15 cellular contexts compared by ENCODE assay signal in genomic region chr21:27001526-27001925, GRCh38. TPM values are rescaled to one million over a fixed set of nuclear protein-coding genes. Genes with fewer than 3 reads are reported as not detected.
DNase-seq lines count a peak whose midpoint lies in the region; ATAC-seq and TF ChIP-seq lines count a peak whose summit lies in the region.
"Had no signal": no experiment of that assay in that cellular context is flagged by ENCODE, and none has a peak within 500 bp of the region (broad histone marks: within the 10 kb centered on the region; RNA-seq: fewer than 3 reads in every experiment).

No MANE protein-coding gene starts in this region.

- H3K79me2 ChIP-seq in GM23248 (ENCODE audit: insufficient read depth) (no peaks in the 10 kb centered on the region), PC-9 (ENCODE audit: low read depth) (no peaks in the 10 kb centered on the region)

- CTCF ChIA-PET in PC-9 (lab: Charles Lee) = interaction anchor here (0.6 kb wide), 1 partner anchor 1906 kb away, joined by 3 read pairs; no protein-coding TSS in a partner anchor

- H3K9me2 ChIP-seq in GM23248 (ENCODE audit: insufficient read depth) (no peaks in the 10 kb centered on the region), PC-9 (ENCODE audit: insufficient read depth) (no peaks in the 10 kb centered on the region)

- H3K36me3 ChIP-seq in GM23248 (ENCODE audit: low read depth) (no peaks in the 10 kb centered on the region), PC-9 (ENCODE audit: low read depth) (no peaks in the 10 kb centered on the region)
- H3K36me3 ChIP-seq: BLaER1 had no signal

- no peaks in the 10 kb centered on the region for H3K27me3 ChIP-seq in GM23248 (replicated peaks; ENCODE audit: insufficient read depth)
- no peaks in the 10 kb centered on the region for H3K27me3 ChIP-seq in PC-9 (ENCODE audit: insufficient read depth, low read depth)
- H3K27me3 ChIP-seq: BLaER1 had no signal

- TF ChIP-seq CTCF in AG10803 (conservative IDR thresholded peaks at IDR 0.05; ENCODE audit: low read length) = no peak
- no peak for TF ChIP-seq CTCF in PC-9 (conservative IDR thresholded peaks at IDR 0.05)

- H3F3A ChIP-seq in GM23248 (ENCODE audit: insufficient read depth) (no peaks in the 10 kb centered on the region), PC-9 (ENCODE audit: insufficient read depth, low read depth) (no peaks in the 10 kb centered on the region)

- intact Hi-C loops in PC-9 (cut with micrococcal nuclease; ENCODE audit: unreplicated experiment) = no loop called here

- H3K4me3 ChIP-seq in AG10803 (ENCODE audit: low read length) = no peak overlapping the region
- no peak overlapping the region for H3K4me3 ChIP-seq in GM23248
- H3K4me3 ChIP-seq in PC-9 = no peak overlapping the region
- H3K4me3 ChIP-seq: BLaER1 had no signal

- H4K20me1 ChIP-seq in GM23248 (ENCODE audit: insufficient read depth) = no peaks in the 10 kb centered on the region
- no peaks in the 10 kb centered on the region for H4K20me1 ChIP-seq in PC-9 (ENCODE audit: insufficient read depth)
- H4K20me1 ChIP-seq: BLaER1 had no signal

- POLR2A ChIA-PET in PC-9 (lab: Charles Lee; ENCODE audit: unreplicated experiment) = no interaction called here

- H2AFZ ChIP-seq in GM23248 = 0 out of 2 replicates have a peak overlapping the region, but pooled peaks have one; percentile 3
- no peak overlapping the region for H2AFZ ChIP-seq in PC-9

- H3K27ac ChIP-seq in GM23248 (no peak overlapping the region), PC-9 (no peak overlapping the region)
- H3K27ac ChIP-seq: BLaER1 had no signal

- H3K9me3 ChIP-seq in GM23248 (ENCODE audit: low read depth) = no peaks in the 10 kb centered on the region
- H3K9me3 ChIP-seq in PC-9 (ENCODE audit: insufficient read depth, low read depth) = no peaks in the 10 kb centered on the region
- H3K9me3 ChIP-seq: BLaER1, Caco-2 had no signal

- no peaks in the 10 kb centered on the region for H3K4me1 ChIP-seq in GM23248 (ENCODE audit: insufficient read depth)
- H3K4me1 ChIP-seq in PC-9 (replicated peaks; ENCODE audit: insufficient read depth) = no peaks in the 10 kb centered on the region
- H3K4me1 ChIP-seq: BLaER1, Caco-2 had no signal

- in situ Hi-C loops in GM23248 (cut with MboI) = no loop called here

- ATAC-seq in HG03045 (IDR thresholded peaks at IDR 0.05; ENCODE audit: unreplicated experiment) (no peak), GM19328 (IDR thresholded peaks at IDR 0.05; ENCODE audit: unreplicated experiment) (no peak)

- H3K9ac ChIP-seq in GM23248 = no peak overlapping the region
- H3K9ac ChIP-seq: BLaER1 had no signal

- H3K4me2 ChIP-seq in GM23248 (ENCODE audit: unreplicated experiment) (no peak overlapping the region), PC-9 (no peak overlapping the region)
- H3K4me2 ChIP-seq: BLaER1 had no signal

- DNase-seq in AG10803 (ENCODE audit: low read depth) (peak; percentile 39), GM23248 (peak; percentile 17), myocyte (ENCODE audit: low read depth) (peak; percentile 13), PC-9 (no peak), amygdala (lab: John Stamatoyannopoulos, UW) (no peak)
- DNase-seq: AML-193; Caco-2; CD8-positive, alpha-beta memory T cell; DND-41; H7; Kasumi-1; KBM-7 had no signal

- WGBS in GM23248 (ENCODE audit: low coverage in 1 of 2, low lambda C conversion rate in 2 of 2, missing lambda C conversion rate in 2 of 2), 2 experiments = 35 to 54% methylated on average over 1 of the region's 1 CpG

- BruUV-seq in PC-9 (replicated peaks; lab: Mats Ljungman, UMichigan) = no TSS peak

RNA-seq across cellular contexts. Expression of gene ADAMTS5, which starts 34.6 kb away (rescaled TPM):
- 9.6 and 11.8 TPM in 2 replicates for total RNA-seq in GM23248 (2014; rRNA removed; shearing (Covaris generic))
- polyA plus RNA-seq in GM23248 (2016; fragmentation: Nextera tagmentation; extraction: Ambion mirVana) = 6.5 TPM in 2 replicates
- total RNA-seq in myocyte (34.5 and 44.7 TPM in 2 replicates), PC-9 (2021) (not detected in 2 replicates)
- polyA plus RNA-seq in myocyte (2012) = 35.7 TPM
- total RNA-seq: Caco-2; CD8-positive, alpha-beta memory T cell had no signal
- polyA plus RNA-seq: CD8-positive, alpha-beta memory T cell had no signal

Comparison
In these comparisons a context has a peak if more than half of its experiments do, and no peak if none do; other contexts are left out.
1. DNase-seq: peak in AG10803 (single experiment), GM23248 (single experiment) and myocyte (single experiment); none in PC-9 (0 of 2) and amygdala (0 of 56).
2. RNA of gene ADAMTS5, which starts 34.6 kb away (total RNA-seq): 34.5 to 44.7 TPM in myocyte and 9.6 to 11.8 TPM in GM23248; not detected in PC-9; every median in the first group is over 10 times any median in the second.